ENCODE assay signal across 17 cellular contexts in genomic region chr12:30613119-30613830, GRCh38.
DNase-seq lines count a peak whose midpoint lies in the region; ATAC-seq and TF ChIP-seq lines count a peak whose summit lies in the region.
"Had no signal": no experiment of that assay in that cellular context is flagged by ENCODE, and none has a peak within 500 bp of the region (broad histone marks: within the 10 kb centered on the region; RNA-seq: fewer than 3 reads in every experiment).

No MANE protein-coding gene starts in this region.

- H3F3A ChIP-seq in neural progenitor cell (ENCODE audit: low read depth): no peaks in the 10 kb centered on the region

- H3K27me3 ChIP-seq in fibroblast of lung (ENCODE audit: control insufficient read depth, insufficient read depth, low read length) (no peaks in the 10 kb centered on the region), neural progenitor cell (no peaks in the 10 kb centered on the region), dorsolateral prefrontal cortex (no peaks in the 10 kb centered on the region)
- H3K27me3 ChIP-seq: adrenal gland had no signal

- DNase-seq in EH (ENCODE audit: low read depth) (peak; percentile 61), SK-MEL-5 (ENCODE audit: low read depth, low spot score) (peak; percentile 79), fibroblast of lung (ENCODE audit: low read depth in 2 of 2) (peak; percentile 70 to 76), neural progenitor cell (ENCODE audit: low spot score) (peak; percentile 40), dorsolateral prefrontal cortex (no peak), DMS79 (lab: John Stamatoyannopoulos, UW) (no peak), 8988T (no peak)
- DNase-seq in activated naive CD4-positive, alpha-beta T cell treated with anti-CD3 and anti-CD28 coated beads, Interleukin-2, amount 50 U/mL, for 72 hours (ENCODE audit: low spot score in 2 of 2): no peak
- DNase-seq: activated CD4-positive, alpha-beta T cell treated with anti-CD3 and anti-CD28 coated beads, Interleukin-2, amount 10 ng/mL, durations not matched to agents 7 days and 5 days; activated T-cell treated with anti-CD3 and anti-CD28 coated beads, Interleukin-2, amount 50 U/mL, for 4 hours; DMS 273 treated with DMSO at 0.1 percent for 48 hours; SHP77 treated with DMSO at 0.1 percent for 48 hours; stimulated activated CD4-positive, alpha-beta T cell treated with anti-CD3 and anti-CD28 coated beads, Interleukin-15, amount 100 ng/mL, for 24 hours; T-helper 9 cell had no signal

- H3K36me3 ChIP-seq in fibroblast of lung (ENCODE audit: control insufficient read depth, insufficient read depth, low read length): no peaks in the 10 kb centered on the region
- no peaks in the 10 kb centered on the region for H3K36me3 ChIP-seq in neural progenitor cell
- H3K36me3 ChIP-seq: adrenal gland had no signal

- H2AFZ ChIP-seq in fibroblast of lung (ENCODE audit: low read length): no peak overlapping the region
- H2AFZ ChIP-seq in neural progenitor cell (replicated peaks): no peak overlapping the region

- H3K4me2 ChIP-seq in fibroblast of lung (ENCODE audit: extremely low read depth, insufficient read depth, low read length) (no peak overlapping the region), neural progenitor cell (no peak overlapping the region)

- H3K9ac ChIP-seq in fibroblast of lung (ENCODE audit: insufficient read depth, low read length) (no peak overlapping the region), neural progenitor cell (no peak overlapping the region)

- H3K4me1 ChIP-seq in fibroblast of lung (ENCODE audit: control insufficient read depth, extremely low read depth, insufficient read depth, low read length) (no peaks in the 10 kb centered on the region), neural progenitor cell (peaks cover 5% of the 10 kb centered on the region)

- H3K4me3 Mint-ChIP-seq in neural progenitor cell: no peak overlapping the region
- H3K4me3 Mint-ChIP-seq: activated CD4-positive, alpha-beta T cell treated with anti-CD3 and anti-CD28 coated beads, Interleukin-2, amount 10 ng/mL, durations not matched to agents 7 days and 5 days; activated T-cell treated with anti-CD3 and anti-CD28 coated beads, Interleukin-2, amount 50 U/mL, for 4 hours; B cell had no signal

- H3K27me3 Mint-ChIP-seq in neural progenitor cell (ENCODE audit: insufficient read depth, low read depth): peaks cover 2% of the 10 kb centered on the region
- H3K27me3 Mint-ChIP-seq: activated CD4-positive, alpha-beta T cell treated with anti-CD3 and anti-CD28 coated beads, Interleukin-2, amount 10 ng/mL, durations not matched to agents 7 days and 5 days; progenitor cell of endocrine pancreas had no signal

- H3K9me3 ChIP-seq in fibroblast of lung (ENCODE audit: control insufficient read depth, insufficient read depth, low read depth, low read length) (no peaks in the 10 kb centered on the region), neural progenitor cell (ENCODE audit: low read depth) (no peaks in the 10 kb centered on the region)
- H3K9me3 ChIP-seq: adrenal gland had no signal

- H3K9me3 Mint-ChIP-seq in neural progenitor cell: peaks cover 5% of the 10 kb centered on the region
- H3K9me3 Mint-ChIP-seq in activated naive CD4-positive, alpha-beta T cell treated with anti-CD3 and anti-CD28 coated beads, Interleukin-2, amount 50 U/mL, for 72 hours: peaks cover 4 to 11% of the 10 kb centered on the region in 2 donors

- no peaks in the 10 kb centered on the region for H3K79me2 ChIP-seq in fibroblast of lung (ENCODE audit: control insufficient read depth, insufficient read depth, low read length)
- no peaks in the 10 kb centered on the region for H3K79me2 ChIP-seq in neural progenitor cell (ENCODE audit: low read depth)

- in situ Hi-C loops in SK-MEL-5 (cut with HindIII; ENCODE audit: low pct_unique_long_range_greater_than_20kb, low sequenced_read_pairs): no loop called here

- no peak overlapping the region for H3K4me3 ChIP-seq in fibroblast of lung (replicated peaks in 1 of 4; ENCODE audit: control extremely low read depth in 1 of 4, insufficient read depth in 1 of 4, low read depth in 3 of 4, low read length in 4 of 4)
- no peak overlapping the region for H3K4me3 ChIP-seq in neural progenitor cell
- H3K4me3 ChIP-seq in dorsolateral prefrontal cortex: no peak overlapping the region
- H3K4me3 ChIP-seq: adrenal gland had no signal

- H4K20me1 ChIP-seq in fibroblast of lung (ENCODE audit: control insufficient read depth, extremely low read depth, insufficient read depth, low read length) (no peaks in the 10 kb centered on the region), neural progenitor cell (ENCODE audit: low read depth) (no peaks in the 10 kb centered on the region)

- no peak for ATAC-seq in activated naive CD4-positive, alpha-beta T cell treated with anti-CD3 and anti-CD28 coated beads, Interleukin-2, amount 50 U/mL, for 72 hours
- ATAC-seq: activated T-cell treated with anti-CD3 and anti-CD28 coated beads, Interleukin-2, amount 50 U/mL, for 4 hours had no signal

- no peaks in the 10 kb centered on the region for H3K36me3 Mint-ChIP-seq in neural progenitor cell
- H3K36me3 Mint-ChIP-seq in activated naive CD4-positive, alpha-beta T cell treated with anti-CD3 and anti-CD28 coated beads, Interleukin-2, amount 50 U/mL, for 72 hours: peaks cover 0 to 9% of the 10 kb centered on the region in 2 donors

- H3K4me1 Mint-ChIP-seq in neural progenitor cell: peaks cover 21% of the 10 kb centered on the region
- H3K4me1 Mint-ChIP-seq: activated CD4-positive, alpha-beta T cell treated with anti-CD3 and anti-CD28 coated beads, Interleukin-2, amount 10 ng/mL, durations not matched to agents 7 days and 5 days; B cell had no signal

- intact Hi-C loops in dorsolateral prefrontal cortex (cut with DNase I): no loop called here

- no peak overlapping the region for H3K27ac Mint-ChIP-seq in neural progenitor cell
- H3K27ac Mint-ChIP-seq in activated naive CD4-positive, alpha-beta T cell treated with anti-CD3 and anti-CD28 coated beads, Interleukin-2, amount 50 U/mL, for 72 hours: no peak overlapping the region
- H3K27ac Mint-ChIP-seq: activated CD4-positive, alpha-beta T cell treated with anti-CD3 and anti-CD28 coated beads, Interleukin-2, amount 10 ng/mL, durations not matched to agents 7 days and 5 days; B cell; progenitor cell of endocrine pancreas had no signal

- H3K27ac ChIP-seq in fibroblast of lung (ENCODE audit: insufficient read depth, low read length) (no peak overlapping the region), neural progenitor cell (no peak overlapping the region), dorsolateral prefrontal cortex (no peak overlapping the region)

- TF ChIP-seq CTCF in fibroblast of lung (conservative IDR thresholded peaks at IDR 0.05 in 1 of 2, IDR thresholded peaks at IDR 0.05 in 1 of 2; ENCODE audit: low read depth in 1 of 2, low read length in 2 of 2) (no peak), neural progenitor cell (IDR thresholded peaks at IDR 0.05) (no peak), dorsolateral prefrontal cortex (IDR thresholded peaks at IDR 0.05 in 54 of 56, conservative IDR thresholded peaks at IDR 0.05 in 2 of 56; ENCODE audit: low read depth in 1 of 56, partially characterized antibody in 56 of 56) (no peak)

Comparison
In these comparisons a context has a peak if more than half of its experiments do, and no peak if none do; other contexts are left out.
1. DNase-seq: peak in EH (single experiment), SK-MEL-5 (single experiment), fibroblast of lung (2 of 2) and neural progenitor cell (single experiment); none in activated naive CD4-positive, alpha-beta T cell treated with anti-CD3 and anti-CD28 coated beads, Interleukin-2, amount 50 U/mL, for 72 hours (0 of 2), dorsolateral prefrontal cortex (0 of 10), DMS79 (single experiment) and 8988T (single experiment).